ENCODE assay signal across 15 cellular contexts in genomic region chr3:184459355-184459754, GRCh38.
DNase-seq lines count a peak whose midpoint lies in the region; ATAC-seq and TF ChIP-seq lines count a peak whose summit lies in the region.
"Had no signal": no experiment of that assay in that cellular context is flagged by ENCODE, and none has a peak within 500 bp of the region (broad histone marks: within the 10 kb centered on the region; RNA-seq: fewer than 3 reads in every experiment).

No MANE protein-coding gene starts in this region.

- H3K4me3 Mint-ChIP-seq in stimulated activated memory B cell treated with anti-CD40 and anti-IgM and Interleukin-4, amounts not matched to agents 10 μg/mL and 1 μg/mL and 100 μg/mL, for 72 hours: no peak overlapping the region
- H3K4me3 Mint-ChIP-seq: memory B cell, T-cell had no signal

- peaks cover 35% of the 10 kb centered on the region for H3K27me3 Mint-ChIP-seq in stimulated activated memory B cell treated with anti-CD40 and anti-IgM and Interleukin-4, amounts not matched to agents 10 μg/mL and 1 μg/mL and 100 μg/mL, for 72 hours

- BruUV-seq in mammary epithelial cell (replicated peaks; lab: Mats Ljungman, UMichigan) (no TSS peak), PC-3 (replicated peaks; lab: Mats Ljungman, UMichigan) (no TSS peak)

- H3K4me1 ChIP-seq in mammary epithelial cell (ENCODE audit: insufficient read depth, low read length) (peaks cover 4% of the 10 kb centered on the region), breast epithelium (no peaks in the 10 kb centered on the region), PC-3 (ENCODE audit: insufficient read depth, low read length) (0 out of 2 replicates have a peak, but pooled peaks cover 5% of the 10 kb centered on the region), fibroblast of lung (ENCODE audit: control insufficient read depth, extremely low read depth, insufficient read depth, low read length) (no peaks in the 10 kb centered on the region), stomach (no peaks in the 10 kb centered on the region)
- H3K4me1 ChIP-seq: spleen had no signal

- TF ChIP-seq CTCF in mammary epithelial cell (conservative IDR thresholded peaks at IDR 0.05 in 1 of 2, IDR thresholded peaks at IDR 0.05 in 1 of 2; ENCODE audit: extremely low read depth in 1 of 2, insufficient read depth in 1 of 2, low read depth in 1 of 2, low read length in 2 of 2): no peak
- TF ChIP-seq CTCF in breast epithelium (IDR thresholded peaks at IDR 0.05): no peak
- TF ChIP-seq CTCF in PC-3 (conservative IDR thresholded peaks at IDR 0.05; ENCODE audit: low read depth, low read length): no peak
- no peak for TF ChIP-seq CTCF in fibroblast of lung (conservative IDR thresholded peaks at IDR 0.05 in 1 of 2, IDR thresholded peaks at IDR 0.05 in 1 of 2; ENCODE audit: low read depth in 1 of 2, low read length in 2 of 2)
- TF ChIP-seq CTCF in stomach (IDR thresholded peaks at IDR 0.05): no peak

- no peaks in the 10 kb centered on the region for H3K27me3 ChIP-seq in mammary epithelial cell (ENCODE audit: insufficient read depth, low read length)
- no peaks in the 10 kb centered on the region for H3K27me3 ChIP-seq in breast epithelium
- 0 out of 2 replicates have a peak, but pooled peaks cover 9% of the 10 kb centered on the region for H3K27me3 ChIP-seq in PC-3 (ENCODE audit: low read length)
- no peaks in the 10 kb centered on the region for H3K27me3 ChIP-seq in fibroblast of lung (ENCODE audit: control insufficient read depth, insufficient read depth, low read length)
- peaks cover 0 to 7% (median 0%) of the 10 kb centered on the region in 3 donors for H3K27me3 ChIP-seq in stomach
- H3K27me3 ChIP-seq: spleen had no signal

- no peaks in the 10 kb centered on the region for H3K9me3 ChIP-seq in mammary epithelial cell (replicated peaks; ENCODE audit: insufficient read depth, low read length)
- no peaks in the 10 kb centered on the region for H3K9me3 ChIP-seq in breast epithelium
- H3K9me3 ChIP-seq in PC-3 (ENCODE audit: low read length): no peaks in the 10 kb centered on the region
- H3K9me3 ChIP-seq in fibroblast of lung (ENCODE audit: control insufficient read depth, insufficient read depth, low read depth, low read length): no peaks in the 10 kb centered on the region
- H3K9me3 ChIP-seq in stomach: no peaks in the 10 kb centered on the region
- H3K9me3 ChIP-seq: thoracic aorta had no signal

- H3K79me2 ChIP-seq in mammary epithelial cell (ENCODE audit: insufficient read depth, low read length) (no peaks in the 10 kb centered on the region), PC-3 (ENCODE audit: low read length) (no peaks in the 10 kb centered on the region), fibroblast of lung (ENCODE audit: control insufficient read depth, insufficient read depth, low read length) (no peaks in the 10 kb centered on the region)

- peaks cover 6% of the 10 kb centered on the region for H3K9me3 Mint-ChIP-seq in stimulated activated memory B cell treated with anti-CD40 and anti-IgM and Interleukin-4, amounts not matched to agents 10 μg/mL and 1 μg/mL and 100 μg/mL, for 72 hours

- no peak overlapping the region for H3K27ac ChIP-seq in mammary epithelial cell (ENCODE audit: insufficient read depth, low read depth, low read length)
- H3K27ac ChIP-seq in breast epithelium: no peak overlapping the region
- no peak overlapping the region for H3K27ac ChIP-seq in PC-3 (ENCODE audit: low read length)
- peak overlapping the region; percentile 27 for H3K27ac ChIP-seq in fibroblast of lung (ENCODE audit: insufficient read depth, low read length)
- H3K27ac ChIP-seq in stomach: no peak overlapping the region
- H3K27ac ChIP-seq: thoracic aorta had no signal

- peak; percentile 54 for ATAC-seq in PC-3
- ATAC-seq in stimulated activated memory B cell treated with anti-CD40 and anti-IgM and Interleukin-4, amounts not matched to agents 10 μg/mL and 1 μg/mL and 100 μg/mL, for 72 hours: no peak
- ATAC-seq: activated CD4-positive, CD25-positive, alpha-beta regulatory T cell treated with anti-CD3 and anti-CD28 coated beads, Interleukin-2, amount 50 U/mL, for 24 hours; T-cell had no signal

- 75% methylated on average over 4 of the region's 4 CpGs for WGBS in mammary epithelial cell (ENCODE audit: low coverage, missing lambda C conversion rate)
- WGBS in stomach, 5 donors: 62 to 88% (median 70%) methylated on average over 4 of the region's 4 CpGs

- no peaks in the 10 kb centered on the region for H3K4me1 Mint-ChIP-seq in stimulated activated memory B cell treated with anti-CD40 and anti-IgM and Interleukin-4, amounts not matched to agents 10 μg/mL and 1 μg/mL and 100 μg/mL, for 72 hours
- H3K4me1 Mint-ChIP-seq: T-cell had no signal

- CTCF ChIA-PET in mammary epithelial cell (lab: Charles Lee; ENCODE audit: low non-redundant PET) (no interaction called here), PC-3 (lab: Charles Lee) (no interaction called here)

- TF ChIP-seq POLR2A in breast epithelium (IDR thresholded peaks at IDR 0.05) (no peak), stomach (IDR thresholded peaks at IDR 0.05) (no peak)

- H3K4me3 ChIP-seq in mammary epithelial cell (replicated peaks in 1 of 3; ENCODE audit: insufficient read depth in 1 of 3, low read depth in 2 of 3, low read length in 3 of 3): no peak overlapping the region
- H3K4me3 ChIP-seq in breast epithelium: no peak overlapping the region
- no peak overlapping the region for H3K4me3 ChIP-seq in PC-3 (ENCODE audit: low read length)
- no peak overlapping the region for H3K4me3 ChIP-seq in fibroblast of lung (replicated peaks in 1 of 4; ENCODE audit: control extremely low read depth in 1 of 4, insufficient read depth in 1 of 4, low read depth in 3 of 4, low read length in 4 of 4)
- no peak overlapping the region for H3K4me3 ChIP-seq in stomach
- H3K4me3 ChIP-seq: spleen, thoracic aorta had no signal

- no peak for TF ChIP-seq EP300 in stomach (IDR thresholded peaks at IDR 0.05)

- H3K9me2 ChIP-seq in PC-3 (replicated peaks; ENCODE audit: low read length): no peaks in the 10 kb centered on the region

- DNase-seq in mammary epithelial cell (peak; percentile 32), breast epithelium (ENCODE audit: low spot score in 2 of 2) (no peak), PC-3 (peak; percentile 23), fibroblast of lung (ENCODE audit: low read depth in 2 of 2) (peak; percentile 12 to 81), stomach (peak; percentile 9), LoVo (ENCODE audit: low spot score) (no peak)
- no peak for DNase-seq in activated T-cell treated with anti-CD3 and anti-CD28 coated beads, Interleukin-2, amount 50 U/mL, for 48 hours
- DNase-seq: hypothalamus, occipital lobe, spleen, T-cell had no signal

- H3K36me3 ChIP-seq in mammary epithelial cell (ENCODE audit: insufficient read depth, low read length) (no peaks in the 10 kb centered on the region), breast epithelium (no peaks in the 10 kb centered on the region), PC-3 (ENCODE audit: low read depth, low read length) (no peaks in the 10 kb centered on the region), fibroblast of lung (ENCODE audit: control insufficient read depth, insufficient read depth, low read length) (no peaks in the 10 kb centered on the region), stomach (no peaks in the 10 kb centered on the region)
- H3K36me3 ChIP-seq: spleen, thoracic aorta had no signal

- H2AFZ ChIP-seq in mammary epithelial cell (ENCODE audit: low read depth, low read length): no peak overlapping the region
- H2AFZ ChIP-seq in PC-3 (ENCODE audit: low read length): no peak overlapping the region
- no peak overlapping the region for H2AFZ ChIP-seq in fibroblast of lung (ENCODE audit: low read length)

- no peaks in the 10 kb centered on the region for H4K20me1 ChIP-seq in mammary epithelial cell (ENCODE audit: insufficient read depth, low read length)
- no peaks in the 10 kb centered on the region for H4K20me1 ChIP-seq in PC-3 (ENCODE audit: low read length)
- no peaks in the 10 kb centered on the region for H4K20me1 ChIP-seq in fibroblast of lung (ENCODE audit: control insufficient read depth, extremely low read depth, insufficient read depth, low read length)

- no peak overlapping the region for H3K4me2 ChIP-seq in mammary epithelial cell (ENCODE audit: insufficient read depth, low read depth, low read length)
- H3K4me2 ChIP-seq in PC-3 (ENCODE audit: low read length): no peak overlapping the region
- no peak overlapping the region for H3K4me2 ChIP-seq in fibroblast of lung (ENCODE audit: extremely low read depth, insufficient read depth, low read length)

- H3K27ac Mint-ChIP-seq in stimulated activated memory B cell treated with anti-CD40 and anti-IgM and Interleukin-4, amounts not matched to agents 10 μg/mL and 1 μg/mL and 100 μg/mL, for 72 hours: no peak overlapping the region
- H3K27ac Mint-ChIP-seq: memory B cell, T-cell had no signal

- intact Hi-C loops in mammary epithelial cell (cut with micrococcal nuclease) (no loop called here), breast epithelium (cut with DNase I; ENCODE audit: low total_unique reads) (loop anchor here (10.0 kb wide), 1 partner anchor 1075 kb away; no protein-coding TSS in a partner anchor), PC-3 (cut with micrococcal nuclease) (no loop called here), stomach (cut with DNase I; ENCODE audit: low total_unique reads) (no loop called here)

- H3K36me3 Mint-ChIP-seq in stimulated activated memory B cell treated with anti-CD40 and anti-IgM and Interleukin-4, amounts not matched to agents 10 μg/mL and 1 μg/mL and 100 μg/mL, for 72 hours: no peaks in the 10 kb centered on the region
- H3K36me3 Mint-ChIP-seq: T-cell had no signal

- dilution Hi-C loops in mammary epithelial cell (cut with HindIII; ENCODE audit: low sequenced_read_pairs): no loop called here

- in situ Hi-C loops in mammary epithelial cell (cut with MboI; ENCODE audit: low sequenced_read_pairs in 2 of 2): no loop called here

- H3K9ac ChIP-seq in mammary epithelial cell (ENCODE audit: insufficient read depth, low read length): no peak overlapping the region
- no peak overlapping the region for H3K9ac ChIP-seq in PC-3 (ENCODE audit: low read length)
- no peak overlapping the region for H3K9ac ChIP-seq in fibroblast of lung (ENCODE audit: insufficient read depth, low read length)

- POLR2A ChIA-PET in PC-3 (lab: Charles Lee; ENCODE audit: unreplicated experiment): no interaction called here

- H3F3A ChIP-seq in PC-3 (ENCODE audit: low read length, unreplicated experiment): no peaks in the 10 kb centered on the region

Comparison
In these comparisons a context has a peak if more than half of its experiments do, and no peak if none do; other contexts are left out.
1. DNase-seq: peak in mammary epithelial cell (single experiment), PC-3 (single experiment), fibroblast of lung (2 of 2) and stomach (single experiment); none in breast epithelium (0 of 2), activated T-cell treated with anti-CD3 and anti-CD28 coated beads, Interleukin-2, amount 50 U/mL, for 48 hours (0 of 2) and LoVo (single experiment).